ENCODE assay signal across 11 cellular contexts in the genomic region with DNA sequence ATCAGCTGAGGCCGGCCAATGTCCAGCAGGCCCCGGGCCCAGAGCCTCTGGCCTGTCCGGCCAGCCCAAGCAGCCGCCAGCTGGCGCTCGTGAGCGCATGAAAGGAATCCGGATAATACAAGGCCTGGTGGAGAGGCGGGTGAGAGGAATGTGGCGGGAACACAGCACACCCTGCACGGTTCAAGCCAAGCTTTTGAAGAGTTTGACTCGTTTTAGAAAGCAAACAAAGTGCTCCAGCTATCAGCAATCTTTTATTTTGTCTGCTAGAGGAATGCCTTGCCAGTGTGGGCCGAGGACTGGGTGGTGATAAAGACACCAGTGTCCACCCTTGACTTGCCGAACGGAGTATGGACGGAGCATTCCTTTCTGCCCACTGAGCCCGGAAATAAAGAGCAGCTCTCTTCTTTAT. TPM values are rescaled to one million over a fixed set of nuclear protein-coding genes. Genes with fewer than 3 reads are reported as not detected.
DNase-seq lines count a peak whose midpoint lies in the region; ATAC-seq and TF ChIP-seq lines count a peak whose summit lies in the region.
"Had no signal": no experiment of that assay in that cellular context is flagged by ENCODE, and none has a peak within 500 bp of the region (broad histone marks: within the 10 kb centered on the region; RNA-seq: fewer than 3 reads in every experiment).

No MANE protein-coding gene starts in this region.

- DNase-seq in adipocyte (ENCODE audit: low read depth) (no peak), globus pallidus (ENCODE audit: low spot score) (peak; percentile 65), midbrain (lab: John Stamatoyannopoulos, UW) (peak; percentile 78), transverse colon (peak; percentile 29), HPDE6-E6E7 (ENCODE audit: extremely low spot score) (no peak), NCI-H2227 (lab: John Stamatoyannopoulos, UW; ENCODE audit: unreplicated experiment) (no peak)
- DNase-seq: NCI-H446 treated with DMSO at 0.1 percent for 48 hours; stimulated activated CD4-positive, alpha-beta T cell treated with anti-CD3 and anti-CD28 coated beads, Interleukin-15, amount 100 ng/mL, for 24 hours; T-helper 17 cell had no signal

- WGBS in transverse colon (ENCODE audit: low coverage in 1 of 2), 2 donors = 78% methylated on average over 17 of the region's 17 CpGs; no CpG with 5 or more reads in 1 of the 2 donors

- ATAC-seq in GM18861 (IDR thresholded peaks at IDR 0.05; ENCODE audit: unreplicated experiment) (no peak), HG03432 (IDR thresholded peaks at IDR 0.05; ENCODE audit: unreplicated experiment) (no peak)
- ATAC-seq: T-helper 17 cell had no signal

- in situ Hi-C loops in transverse colon (cut with MboI; ENCODE audit: low pct_ligation_motif_present in 1 of 4, low pct_unique_long_range_greater_than_20kb in 1 of 4, low sequenced_read_pairs in 3 of 4) = no loop called here

- H3K36me3 ChIP-seq in adipocyte (ENCODE audit: control insufficient read depth, insufficient read depth, low read length, severe bottlenecking) (no peaks in the 10 kb centered on the region), transverse colon (no peaks in the 10 kb centered on the region)

- TF ChIP-seq EP300 in transverse colon (IDR thresholded peaks at IDR 0.05; ENCODE audit: low read depth) = no peak

- no peaks in the 10 kb centered on the region for H3K27me3 ChIP-seq in adipocyte (replicated peaks; ENCODE audit: control insufficient read depth, insufficient read depth, low read length)
- no peaks in the 10 kb centered on the region for H3K27me3 ChIP-seq in transverse colon

- H3K9me3 ChIP-seq in adipocyte (ENCODE audit: control insufficient read depth, low read length) (no peaks in the 10 kb centered on the region), transverse colon (no peaks in the 10 kb centered on the region)

- H3K27ac ChIP-seq in transverse colon = no peak overlapping the region

- H3K4me1 ChIP-seq in adipocyte (ENCODE audit: control insufficient read depth, insufficient read depth, low read length) = peaks cover 34% of the 10 kb centered on the region
- peaks cover 0 to 1% (median under 1%) of the 10 kb centered on the region in 4 donors for H3K4me1 ChIP-seq in transverse colon

- TF ChIP-seq CTCF in transverse colon (IDR thresholded peaks at IDR 0.05) = peak in 4 of 5 experiments; percentile 11 to 38 (median 25)

- H3K9ac ChIP-seq in adipocyte (ENCODE audit: low read length) = peak overlapping the region; percentile 68

- H3K4me3 ChIP-seq in adipocyte (ENCODE audit: low read length) (no peak overlapping the region), transverse colon (no peak overlapping the region)

- intact Hi-C loops in transverse colon (cut with DNase I; ENCODE audit: low total_unique reads) = no loop called here

- TF ChIP-seq POLR2A in transverse colon (IDR thresholded peaks at IDR 0.05) = no peak

RNA-seq across cellular contexts. Expression of a gene that starts 9.3 kb away (rescaled TPM):
- total RNA-seq in transverse colon = 10 to 100 TPM; 34.6 to 82.7 (median 72.3) TPM

Comparison
In these comparisons a context has a peak if more than half of its experiments do, and no peak if none do; other contexts are left out.
1. DNase-seq: peak in globus pallidus (single experiment), midbrain (single experiment) and transverse colon (single experiment); none in adipocyte (single experiment), HPDE6-E6E7 (single experiment) and NCI-H2227 (single experiment).